1 cellular context compared by ENCODE assay signal in the genomic region with DNA sequence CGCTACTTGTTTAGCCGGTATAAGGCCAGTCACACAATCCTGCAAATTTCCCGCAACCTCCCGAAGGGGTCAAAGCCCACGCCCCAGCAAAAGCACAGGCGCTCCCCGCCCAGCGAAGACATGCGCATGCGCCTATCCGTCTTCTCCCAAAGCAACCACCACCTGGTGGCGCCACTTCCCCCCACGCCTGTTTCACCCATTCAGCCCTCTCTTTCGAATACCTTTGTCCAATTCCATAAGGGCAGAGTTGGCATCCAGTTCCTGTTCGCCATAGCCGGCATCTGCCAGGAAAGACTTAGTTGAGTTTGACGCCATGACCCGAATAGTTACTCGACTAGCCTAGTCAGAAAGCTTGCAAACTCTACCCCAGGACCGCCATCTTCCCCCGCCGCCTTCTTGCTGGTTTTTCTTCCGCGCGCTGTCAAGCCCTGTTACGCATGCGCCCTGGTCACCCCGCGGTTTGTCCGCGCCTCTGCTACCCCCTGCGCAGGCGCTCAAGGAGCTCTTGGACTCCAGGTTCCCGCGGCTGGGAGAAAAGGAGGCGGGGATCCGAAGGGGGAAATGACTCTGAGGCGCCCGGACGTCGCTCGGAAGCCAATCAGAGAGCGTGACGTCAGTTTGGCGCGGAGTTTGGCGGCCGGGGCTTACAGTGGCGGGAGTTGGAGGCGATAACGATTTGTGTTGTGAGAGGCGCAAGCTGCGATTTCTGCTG.
TF ChIP-seq lines count a peak whose summit lies in the region.

A gene with protein sequence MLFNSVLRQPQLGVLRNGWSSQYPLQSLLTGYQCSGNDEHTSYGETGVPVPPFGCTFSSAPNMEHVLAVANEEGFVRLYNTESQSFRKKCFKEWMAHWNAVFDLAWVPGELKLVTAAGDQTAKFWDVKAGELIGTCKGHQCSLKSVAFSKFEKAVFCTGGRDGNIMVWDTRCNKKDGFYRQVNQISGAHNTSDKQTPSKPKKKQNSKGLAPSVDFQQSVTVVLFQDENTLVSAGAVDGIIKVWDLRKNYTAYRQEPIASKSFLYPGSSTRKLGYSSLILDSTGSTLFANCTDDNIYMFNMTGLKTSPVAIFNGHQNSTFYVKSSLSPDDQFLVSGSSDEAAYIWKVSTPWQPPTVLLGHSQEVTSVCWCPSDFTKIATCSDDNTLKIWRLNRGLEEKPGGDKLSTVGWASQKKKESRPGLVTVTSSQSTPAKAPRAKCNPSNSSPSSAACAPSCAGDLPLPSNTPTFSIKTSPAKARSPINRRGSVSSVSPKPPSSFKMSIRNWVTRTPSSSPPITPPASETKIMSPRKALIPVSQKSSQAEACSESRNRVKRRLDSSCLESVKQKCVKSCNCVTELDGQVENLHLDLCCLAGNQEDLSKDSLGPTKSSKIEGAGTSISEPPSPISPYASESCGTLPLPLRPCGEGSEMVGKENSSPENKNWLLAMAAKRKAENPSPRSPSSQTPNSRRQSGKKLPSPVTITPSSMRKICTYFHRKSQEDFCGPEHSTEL (plus strand): TSS at position 626 of the 712 bp plus-strand sequence. CDS start 143 bp downstream, outside the sequence.
A gene with protein sequence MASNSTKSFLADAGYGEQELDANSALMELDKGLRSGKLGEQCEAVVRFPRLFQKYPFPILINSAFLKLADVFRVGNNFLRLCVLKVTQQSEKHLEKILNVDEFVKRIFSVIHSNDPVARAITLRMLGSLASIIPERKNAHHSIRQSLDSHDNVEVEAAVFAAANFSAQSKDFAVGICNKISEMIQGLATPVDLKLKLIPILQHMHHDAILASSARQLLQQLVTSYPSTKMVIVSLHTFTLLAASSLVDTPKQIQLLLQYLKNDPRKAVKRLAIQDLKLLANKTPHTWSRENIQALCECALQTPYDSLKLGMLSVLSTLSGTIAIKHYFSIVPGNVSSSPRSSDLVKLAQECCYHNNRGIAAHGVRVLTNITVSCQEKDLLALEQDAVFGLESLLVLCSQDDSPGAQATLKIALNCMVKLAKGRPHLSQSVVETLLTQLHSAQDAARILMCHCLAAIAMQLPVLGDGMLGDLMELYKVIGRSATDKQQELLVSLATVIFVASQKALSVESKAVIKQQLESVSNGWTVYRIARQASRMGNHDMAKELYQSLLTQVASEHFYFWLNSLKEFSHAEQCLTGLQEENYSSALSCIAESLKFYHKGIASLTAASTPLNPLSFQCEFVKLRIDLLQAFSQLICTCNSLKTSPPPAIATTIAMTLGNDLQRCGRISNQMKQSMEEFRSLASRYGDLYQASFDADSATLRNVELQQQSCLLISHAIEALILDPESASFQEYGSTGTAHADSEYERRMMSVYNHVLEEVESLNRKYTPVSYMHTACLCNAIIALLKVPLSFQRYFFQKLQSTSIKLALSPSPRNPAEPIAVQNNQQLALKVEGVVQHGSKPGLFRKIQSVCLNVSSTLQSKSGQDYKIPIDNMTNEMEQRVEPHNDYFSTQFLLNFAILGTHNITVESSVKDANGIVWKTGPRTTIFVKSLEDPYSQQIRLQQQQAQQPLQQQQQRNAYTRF (minus strand): TSS at position 435 of the 712 bp plus-strand sequence. CDS start 120 bp downstream, at position 315.

TF ChIP-seq in HepG2, 621 proteins besides CTCF, POLR2A, EP300 and RAD21 (continued from another document and continues in another):
- TF ChIP-seq, protein P1, sequence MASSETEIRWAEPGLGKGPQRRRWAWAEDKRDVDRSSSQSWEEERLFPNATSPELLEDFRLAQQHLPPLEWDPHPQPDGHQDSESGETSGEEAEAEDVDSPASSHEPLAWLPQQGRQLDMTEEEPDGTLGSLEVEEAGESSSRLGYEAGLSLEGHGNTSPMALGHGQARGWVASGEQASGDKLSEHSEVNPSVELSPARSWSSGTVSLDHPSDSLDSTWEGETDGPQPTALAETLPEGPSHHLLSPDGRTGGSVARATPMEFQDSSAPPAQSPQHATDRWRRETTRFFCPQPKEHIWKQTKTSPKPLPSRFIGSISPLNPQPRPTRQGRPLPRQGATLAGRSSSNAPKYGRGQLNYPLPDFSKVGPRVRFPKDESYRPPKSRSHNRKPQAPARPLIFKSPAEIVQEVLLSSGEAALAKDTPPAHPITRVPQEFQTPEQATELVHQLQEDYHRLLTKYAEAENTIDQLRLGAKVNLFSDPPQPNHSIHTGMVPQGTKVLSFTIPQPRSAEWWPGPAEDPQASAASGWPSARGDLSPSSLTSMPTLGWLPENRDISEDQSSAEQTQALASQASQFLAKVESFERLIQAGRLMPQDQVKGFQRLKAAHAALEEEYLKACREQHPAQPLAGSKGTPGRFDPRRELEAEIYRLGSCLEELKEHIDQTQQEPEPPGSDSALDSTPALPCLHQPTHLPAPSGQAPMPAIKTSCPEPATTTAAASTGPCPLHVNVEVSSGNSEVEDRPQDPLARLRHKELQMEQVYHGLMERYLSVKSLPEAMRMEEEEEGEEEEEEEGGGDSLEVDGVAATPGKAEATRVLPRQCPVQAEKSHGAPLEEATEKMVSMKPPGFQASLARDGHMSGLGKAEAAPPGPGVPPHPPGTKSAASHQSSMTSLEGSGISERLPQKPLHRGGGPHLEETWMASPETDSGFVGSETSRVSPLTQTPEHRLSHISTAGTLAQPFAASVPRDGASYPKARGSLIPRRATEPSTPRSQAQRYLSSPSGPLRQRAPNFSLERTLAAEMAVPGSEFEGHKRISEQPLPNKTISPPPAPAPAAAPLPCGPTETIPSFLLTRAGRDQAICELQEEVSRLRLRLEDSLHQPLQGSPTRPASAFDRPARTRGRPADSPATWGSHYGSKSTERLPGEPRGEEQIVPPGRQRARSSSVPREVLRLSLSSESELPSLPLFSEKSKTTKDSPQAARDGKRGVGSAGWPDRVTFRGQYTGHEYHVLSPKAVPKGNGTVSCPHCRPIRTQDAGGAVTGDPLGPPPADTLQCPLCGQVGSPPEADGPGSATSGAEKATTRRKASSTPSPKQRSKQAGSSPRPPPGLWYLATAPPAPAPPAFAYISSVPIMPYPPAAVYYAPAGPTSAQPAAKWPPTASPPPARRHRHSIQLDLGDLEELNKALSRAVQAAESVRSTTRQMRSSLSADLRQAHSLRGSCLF (CRISPR knock-in tag; IDR thresholded peaks at IDR 0.05; ENCODE audit: borderline replicate concordance) = 0 out of 2 replicates have a peak, but pooled peaks have one; percentile 17
- TF ChIP-seq GABPA (IDR thresholded peaks at IDR 0.05; ENCODE audit: low read depth, low read length) = peak; percentile 49; the same call in 1 of the 2 replicates
- peak; percentile 88 for TF ChIP-seq GABPA (CRISPR knock-in tag; IDR thresholded peaks at IDR 0.05; ENCODE audit: low read depth)
- 0 out of 2 replicates have a peak, but pooled peaks have one; percentile 49 for TF ChIP-seq SMAD3 (CRISPR knock-in tag; IDR thresholded peaks at IDR 0.05)
- 0 out of 2 replicates have a peak, but pooled peaks have one; percentile 20 for TF ChIP-seq ZNF776 (CRISPR knock-in tag; IDR thresholded peaks at IDR 0.05)
- TF ChIP-seq, protein P2, sequence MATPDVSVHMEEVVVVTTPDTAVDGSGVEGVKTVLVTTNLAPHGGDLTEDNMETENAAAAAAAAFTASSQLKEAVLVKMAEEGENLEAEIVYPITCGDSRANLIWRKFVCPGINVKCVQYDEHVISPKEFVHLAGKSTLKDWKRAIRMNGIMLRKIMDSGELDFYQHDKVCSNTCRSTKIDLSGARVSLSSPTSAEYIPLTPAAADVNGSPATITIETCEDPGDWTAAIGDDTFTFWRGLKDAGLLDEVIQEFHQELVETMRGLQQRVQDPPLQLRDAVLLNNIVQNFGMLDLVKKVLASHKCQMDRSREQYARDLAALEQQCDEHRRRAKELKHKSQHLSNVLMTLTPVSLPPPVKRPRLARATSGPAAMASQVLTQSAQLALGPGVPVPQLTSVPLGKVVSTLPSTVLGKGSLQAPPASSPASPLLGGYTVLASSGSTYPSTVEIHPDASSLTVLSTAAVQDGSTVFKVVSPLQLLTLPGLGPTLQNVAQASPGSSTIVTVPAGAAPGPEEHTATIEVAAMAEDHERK (CRISPR knock-in tag; IDR thresholded peaks at IDR 0.05; ENCODE audit: low read depth) = 0 out of 2 replicates have a peak, but pooled peaks have one; percentile 24
- TF ChIP-seq, protein P3, sequence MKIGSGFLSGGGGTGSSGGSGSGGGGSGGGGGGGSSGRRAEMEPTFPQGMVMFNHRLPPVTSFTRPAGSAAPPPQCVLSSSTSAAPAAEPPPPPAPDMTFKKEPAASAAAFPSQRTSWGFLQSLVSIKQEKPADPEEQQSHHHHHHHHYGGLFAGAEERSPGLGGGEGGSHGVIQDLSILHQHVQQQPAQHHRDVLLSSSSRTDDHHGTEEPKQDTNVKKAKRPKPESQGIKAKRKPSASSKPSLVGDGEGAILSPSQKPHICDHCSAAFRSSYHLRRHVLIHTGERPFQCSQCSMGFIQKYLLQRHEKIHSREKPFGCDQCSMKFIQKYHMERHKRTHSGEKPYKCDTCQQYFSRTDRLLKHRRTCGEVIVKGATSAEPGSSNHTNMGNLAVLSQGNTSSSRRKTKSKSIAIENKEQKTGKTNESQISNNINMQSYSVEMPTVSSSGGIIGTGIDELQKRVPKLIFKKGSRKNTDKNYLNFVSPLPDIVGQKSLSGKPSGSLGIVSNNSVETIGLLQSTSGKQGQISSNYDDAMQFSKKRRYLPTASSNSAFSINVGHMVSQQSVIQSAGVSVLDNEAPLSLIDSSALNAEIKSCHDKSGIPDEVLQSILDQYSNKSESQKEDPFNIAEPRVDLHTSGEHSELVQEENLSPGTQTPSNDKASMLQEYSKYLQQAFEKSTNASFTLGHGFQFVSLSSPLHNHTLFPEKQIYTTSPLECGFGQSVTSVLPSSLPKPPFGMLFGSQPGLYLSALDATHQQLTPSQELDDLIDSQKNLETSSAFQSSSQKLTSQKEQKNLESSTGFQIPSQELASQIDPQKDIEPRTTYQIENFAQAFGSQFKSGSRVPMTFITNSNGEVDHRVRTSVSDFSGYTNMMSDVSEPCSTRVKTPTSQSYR (CRISPR knock-in tag; IDR thresholded peaks at IDR 0.05; ENCODE audit: borderline replicate concordance) = no peak
- TF ChIP-seq ZNF292 (CRISPR knock-in tag; IDR thresholded peaks at IDR 0.05; ENCODE audit: borderline replicate concordance, low read depth) = no peak
- TF ChIP-seq MTF1 (CRISPR knock-in tag; IDR thresholded peaks at IDR 0.05) = no peak
- no peak for TF ChIP-seq BCL6 (CRISPR knock-in tag; IDR thresholded peaks at IDR 0.05)
- 0 out of 2 replicates have a peak, but pooled peaks have one; percentile 36 for TF ChIP-seq THYN1 (CRISPR knock-in tag; IDR thresholded peaks at IDR 0.05; ENCODE audit: borderline replicate concordance, low read depth)
- no peak for TF ChIP-seq ZKSCAN8 (CRISPR knock-in tag; IDR thresholded peaks at IDR 0.05; ENCODE audit: borderline replicate concordance)
- TF ChIP-seq, protein P4, sequence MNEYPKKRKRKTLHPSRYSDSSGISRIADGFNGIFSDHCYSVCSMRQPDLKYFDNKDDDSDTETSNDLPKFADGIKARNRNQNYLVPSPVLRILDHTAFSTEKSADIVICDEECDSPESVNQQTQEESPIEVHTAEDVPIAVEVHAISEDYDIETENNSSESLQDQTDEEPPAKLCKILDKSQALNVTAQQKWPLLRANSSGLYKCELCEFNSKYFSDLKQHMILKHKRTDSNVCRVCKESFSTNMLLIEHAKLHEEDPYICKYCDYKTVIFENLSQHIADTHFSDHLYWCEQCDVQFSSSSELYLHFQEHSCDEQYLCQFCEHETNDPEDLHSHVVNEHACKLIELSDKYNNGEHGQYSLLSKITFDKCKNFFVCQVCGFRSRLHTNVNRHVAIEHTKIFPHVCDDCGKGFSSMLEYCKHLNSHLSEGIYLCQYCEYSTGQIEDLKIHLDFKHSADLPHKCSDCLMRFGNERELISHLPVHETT (CRISPR knock-in tag; conservative IDR thresholded peaks at IDR 0.05) = peak; percentile 34
- TF ChIP-seq, protein P5, sequence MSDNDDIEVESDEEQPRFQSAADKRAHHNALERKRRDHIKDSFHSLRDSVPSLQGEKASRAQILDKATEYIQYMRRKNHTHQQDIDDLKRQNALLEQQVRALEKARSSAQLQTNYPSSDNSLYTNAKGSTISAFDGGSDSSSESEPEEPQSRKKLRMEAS (IDR thresholded peaks at IDR 0.05) = peak; percentile 87
- TF ChIP-seq, protein P6, sequence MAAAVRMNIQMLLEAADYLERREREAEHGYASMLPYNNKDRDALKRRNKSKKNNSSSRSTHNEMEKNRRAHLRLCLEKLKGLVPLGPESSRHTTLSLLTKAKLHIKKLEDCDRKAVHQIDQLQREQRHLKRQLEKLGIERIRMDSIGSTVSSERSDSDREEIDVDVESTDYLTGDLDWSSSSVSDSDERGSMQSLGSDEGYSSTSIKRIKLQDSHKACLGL (CRISPR knock-in tag; IDR thresholded peaks at IDR 0.05) = no peak
- TF ChIP-seq ZNF660 (CRISPR knock-in tag; IDR thresholded peaks at IDR 0.05; ENCODE audit: borderline replicate concordance, low read depth) = no peak
- peak; percentile 75; the same call in 1 of the 2 replicates for TF ChIP-seq RNF2 (conservative IDR thresholded peaks at IDR 0.05; ENCODE audit: low read depth)
- TF ChIP-seq ZNF772 (CRISPR knock-in tag; IDR thresholded peaks at IDR 0.05) = peak; percentile 85; the same call in 1 of the 2 replicates
- peak; percentile 33 for TF ChIP-seq U2AF1 (optimal IDR thresholded peaks at IDR 0.05; ENCODE audit: low read depth, low read length)
- TF ChIP-seq, protein P7, sequence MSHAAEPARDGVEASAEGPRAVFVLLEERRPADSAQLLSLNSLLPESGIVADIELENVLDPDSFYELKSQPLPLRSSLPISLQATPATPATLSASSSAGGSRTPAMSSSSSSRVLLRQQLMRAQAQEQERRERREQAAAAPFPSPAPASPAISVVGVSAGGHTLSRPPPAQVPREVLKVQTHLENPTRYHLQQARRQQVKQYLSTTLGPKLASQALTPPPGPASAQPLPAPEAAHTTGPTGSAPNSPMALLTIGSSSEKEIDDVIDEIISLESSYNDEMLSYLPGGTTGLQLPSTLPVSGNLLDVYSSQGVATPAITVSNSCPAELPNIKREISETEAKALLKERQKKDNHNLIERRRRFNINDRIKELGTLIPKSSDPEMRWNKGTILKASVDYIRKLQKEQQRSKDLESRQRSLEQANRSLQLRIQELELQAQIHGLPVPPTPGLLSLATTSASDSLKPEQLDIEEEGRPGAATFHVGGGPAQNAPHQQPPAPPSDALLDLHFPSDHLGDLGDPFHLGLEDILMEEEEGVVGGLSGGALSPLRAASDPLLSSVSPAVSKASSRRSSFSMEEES (CRISPR knock-in tag; IDR thresholded peaks at IDR 0.05) = peak; percentile 42; the same call in 1 of the 2 replicates
- TF ChIP-seq MXI1 (IDR thresholded peaks at IDR 0.05; ENCODE audit: borderline replicate concordance, low read depth, low read length) = peak; percentile 86; the same call in 2 of the 3 replicates
- TF ChIP-seq PRMT3 (CRISPR knock-in tag; IDR thresholded peaks at IDR 0.05; ENCODE audit: borderline replicate concordance, low read depth) = 0 out of 2 replicates have a peak, but pooled peaks have one; percentile 67
- 0 out of 2 replicates have a peak, but pooled peaks have one; percentile 43 for TF ChIP-seq TBX3 (IDR thresholded peaks at IDR 0.05; ENCODE audit: borderline replicate concordance)
- no peak for TF ChIP-seq MBNL3 (CRISPR knock-in tag; conservative IDR thresholded peaks at IDR 0.05)
- TF ChIP-seq ZNF674 (CRISPR knock-in tag; IDR thresholded peaks at IDR 0.05; ENCODE audit: low read depth) = 0 out of 2 replicates have a peak, but pooled peaks have one; percentile 49
- peak; percentile 69 for TF ChIP-seq DR1 (CRISPR knock-in tag; IDR thresholded peaks at IDR 0.05)
